In the genomic region with DNA sequence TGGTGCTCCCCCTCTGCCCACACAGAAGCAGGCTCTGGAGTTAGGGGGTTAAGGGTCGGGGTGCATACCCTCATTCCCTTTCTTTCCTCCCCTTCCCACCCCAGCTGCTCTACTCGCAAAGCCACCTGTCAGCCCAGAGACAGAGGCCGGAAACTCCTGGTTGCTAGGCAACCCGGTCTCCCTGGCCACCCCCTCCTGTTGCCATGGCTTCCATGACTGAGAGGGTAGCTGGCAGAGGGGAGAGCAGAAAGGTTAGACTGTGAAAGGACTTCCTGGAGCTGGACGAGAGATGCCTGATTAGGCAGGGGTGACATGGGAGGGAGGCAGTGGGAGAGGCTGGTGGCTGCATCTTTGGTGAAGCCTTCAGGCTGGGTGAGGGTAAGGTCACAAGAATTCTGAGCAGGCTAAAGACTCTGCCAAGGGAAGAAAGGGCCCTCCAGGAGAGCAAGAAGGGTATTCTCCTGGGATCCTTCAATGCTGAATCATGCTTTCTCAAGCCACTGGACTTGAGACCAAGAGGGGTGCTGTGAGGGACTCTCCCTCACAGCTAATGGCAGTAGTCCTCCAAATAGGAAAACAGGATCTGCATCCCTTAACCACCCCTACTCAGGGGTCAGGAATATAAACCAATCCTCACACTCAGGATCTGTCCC, we compare ENCODE assay signal across 8 cellular contexts. TPM values are rescaled to one million over a fixed set of nuclear protein-coding genes. Genes with fewer than 3 reads are reported as not detected.
DNase-seq lines count a peak whose midpoint lies in the region; ATAC-seq and TF ChIP-seq lines count a peak whose summit lies in the region.
"Had no signal": no experiment of that assay in that cellular context is flagged by ENCODE, and none has a peak within 500 bp of the region (broad histone marks: within the 10 kb centered on the region; RNA-seq: fewer than 3 reads in every experiment).

No MANE protein-coding gene starts in this region.

- ATAC-seq in GM18498 (IDR thresholded peaks at IDR 0.05; ENCODE audit: unreplicated experiment) = no peak

- DNase-seq in GM10266 (ENCODE audit: extremely low spot score) (peak; percentile 79), NCI-H2107 (lab: John Stamatoyannopoulos, UW) (peak; percentile 10), fibroblast of the aortic adventitia (ENCODE audit: low read depth) (peak; percentile 57), hippocampal formation (lab: John Stamatoyannopoulos, UW) (no peak), activated gamma-delta T cell (lab: John Stamatoyannopoulos, UW) (no peak)

- TF ChIP-seq CTCF in GM10266 (IDR thresholded peaks at IDR 0.05; ENCODE audit: control insufficient read depth, insufficient read depth, low read depth, missing control alignments) (no peak), fibroblast of the aortic adventitia (IDR thresholded peaks at IDR 0.05; ENCODE audit: insufficient read depth, low read length) (no peak)

- H3K4me3 ChIP-seq in fibroblast of the aortic adventitia (ENCODE audit: low read depth, low read length) = no peak overlapping the region
- H3K4me3 ChIP-seq: smooth muscle cell had no signal

RNA-seq across cellular contexts. Expression of a gene that starts 5.4 kb away (rescaled TPM):
- total RNA-seq in fibroblast of the aortic adventitia (ENCODE audit: low replicate concordance) = 0.18 and 1.3 TPM in 2 replicates

RNA-seq across cellular contexts. Expression of a gene that starts 7.5 kb away (rescaled TPM):
- 5.2 and 39.6 TPM in 2 replicates for total RNA-seq in fibroblast of the aortic adventitia (ENCODE audit: low replicate concordance)

RNA-seq across cellular contexts. Expression of a gene that starts 17.7 kb away (rescaled TPM):
- total RNA-seq in fibroblast of the aortic adventitia (ENCODE audit: low replicate concordance) = 9.0 and 16.2 TPM in 2 replicates

RNA-seq across cellular contexts. Expression of a gene that starts 19.2 kb away (rescaled TPM):
- 40.9 and 61.4 TPM in 2 replicates for total RNA-seq in fibroblast of the aortic adventitia (ENCODE audit: low replicate concordance)

RNA-seq across cellular contexts. Expression of a gene that starts 38.2 kb away (rescaled TPM):
- not detected in 2 replicates for total RNA-seq in fibroblast of the aortic adventitia (ENCODE audit: low replicate concordance)
- total RNA-seq: endothelial cell of umbilical vein, smooth muscle cell had no signal

Comparison
In these comparisons a context has a peak if more than half of its experiments do, and no peak if none do; other contexts are left out.
1. DNase-seq: peak in GM10266 (single experiment), NCI-H2107 (single experiment) and fibroblast of the aortic adventitia (single experiment); none in hippocampal formation (0 of 2) and activated gamma-delta T cell (single experiment).